In genomic region chr17:33202796-33203195, GRCh38 we compare ENCODE assay signal across 28 cellular contexts.
"Had no signal": no experiment of that assay in that cellular context is flagged by ENCODE, and none has a peak within 500 bp of the region (broad histone marks: within the 10 kb centered on the region; RNA-seq: fewer than 3 reads in every experiment).

No MANE protein-coding gene starts in this region.

- ATAC-seq: Panc1, Right ventricle myocardium inferior had no signal

- H3K36me3 ChIP-seq: MG63, SJSA1 had no signal

- H3K27me3 ChIP-seq: SJSA1 had no signal

- H3K9me3 ChIP-seq: MG63, SJSA1, SK-N-SH had no signal

- H3K27ac ChIP-seq: PC-9, RWPE1, SJSA1 had no signal

- H3K4me2 ChIP-seq: PC-9, SK-N-SH had no signal

- H3K4me1 ChIP-seq: SJSA1 had no signal

- H2AFZ ChIP-seq: PC-9 had no signal

- DNase-seq: Kasumi-1, KG1, MG63, NCI-H1048, NCI-H1092 treated with DMSO at 0.1 percent for 48 hours, NCI-H1105 treated with DMSO at 0.1 percent for 48 hours, NCI-H1436, NCI-H146, NCI-H1694, NCI-H187, NCI-H1930, NCI-H2029 treated with DMSO at 0.1 percent for 48 hours, NCI-H2081 treated with DMSO at 0.1 percent for 48 hours, NCI-H2107, NCI-H2171, NCI-H226, NCI-H446 treated with DMSO at 0.1 percent for 48 hours, NCI-H510A, NCI-H69, NCI-H748 treated with DMSO at 0.1 percent for 48 hours, PC-9, SHP77 treated with DMSO at 0.1 percent for 48 hours, SK-N-SH, SW 1271 had no signal

- H3K9ac ChIP-seq: SK-N-SH had no signal

- H3K4me3 ChIP-seq: MG63, PC-9, SJSA1 had no signal
